24 cellular contexts compared by ENCODE assay signal in the genomic region with DNA sequence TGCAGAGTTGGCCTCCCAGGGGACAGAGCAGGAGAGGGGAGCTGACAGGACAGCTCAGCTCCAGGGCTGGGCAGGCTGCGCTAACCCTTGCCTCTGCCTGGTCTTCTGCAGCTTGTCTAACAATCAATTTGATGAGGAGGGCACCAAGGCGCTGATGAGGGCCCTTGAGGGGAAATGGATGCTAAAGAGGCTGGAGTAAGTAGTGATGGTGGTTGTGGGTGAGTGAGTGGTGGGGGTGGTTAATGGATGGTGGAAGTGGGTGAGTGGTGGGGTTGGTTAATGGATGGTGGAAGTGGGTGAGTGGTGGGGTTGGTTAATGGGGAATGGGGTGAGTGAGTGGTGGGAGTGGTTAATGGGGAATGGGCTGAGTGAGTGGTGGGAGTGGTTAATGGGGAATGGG. TPM values are rescaled to one million over a fixed set of nuclear protein-coding genes. Genes with fewer than 3 reads are reported as not detected.
DNase-seq lines count a peak whose midpoint lies in the region; ATAC-seq, FAIRE-seq and TF ChIP-seq lines count a peak whose summit lies in the region.
"Had no signal": no experiment of that assay in that cellular context is flagged by ENCODE, and none has a peak within 500 bp of the region (broad histone marks: within the 10 kb centered on the region; RNA-seq: fewer than 3 reads in every experiment).

No MANE protein-coding gene starts in this region.

- no peak overlapping the region for H3K4me3 ChIP-seq in HEK293 (ENCODE audit: low read depth, low read length)
- no peak overlapping the region for H3K4me3 ChIP-seq in neuronal stem cell (ENCODE audit: low read length in 2 of 2)
- no peak overlapping the region for H3K4me3 ChIP-seq in pancreas
- no peak overlapping the region for H3K4me3 ChIP-seq in suprapubic skin
- H3K4me3 ChIP-seq: breast epithelium, colonic mucosa had no signal

- no peak overlapping the region for H2BK120ac ChIP-seq in neuronal stem cell (ENCODE audit: low read depth, low read length)

- no peak overlapping the region for H3K27ac ChIP-seq in HEK293 (ENCODE audit: extremely low read depth, low read depth, low read length)
- no peak overlapping the region for H3K27ac ChIP-seq in neuronal stem cell (replicated peaks; ENCODE audit: low read length)
- H3K27ac ChIP-seq in pancreas, result no peak overlapping the region
- H3K27ac ChIP-seq in suprapubic skin, result no peak overlapping the region
- H3K27ac ChIP-seq: breast epithelium, colonic mucosa, parathyroid adenoma had no signal

- H3K4me1 Mint-ChIP-seq in activated CD8-positive, alpha-beta memory T cell treated with anti-CD3 and anti-CD28 coated beads, Interleukin-2, amount 10 ng/mL, durations not matched to agents 7 days and 5 days, result peaks cover 29% of the 10 kb centered on the region
- peaks cover 31% of the 10 kb centered on the region for H3K4me1 Mint-ChIP-seq in activated naive CD8-positive, alpha-beta T cell treated with anti-CD3 and anti-CD28 coated beads for 36 hours

- no peak overlapping the region for H3K4me3 Mint-ChIP-seq in activated CD8-positive, alpha-beta memory T cell treated with anti-CD3 and anti-CD28 coated beads, Interleukin-2, amount 10 ng/mL, durations not matched to agents 7 days and 5 days
- H3K4me3 Mint-ChIP-seq in activated naive CD8-positive, alpha-beta T cell treated with anti-CD3 and anti-CD28 coated beads for 36 hours, result no peak overlapping the region
- H3K4me3 Mint-ChIP-seq: activated T-cell treated with anti-CD3 and anti-CD28 coated beads, Interleukin-2, amount 50 U/mL, for 4 hours had no signal

- intact Hi-C loops in pancreas (cut with DNase I), result loop anchor here in 1 of 3 donors (10.0 kb wide), 1 partner anchor 344 kb away; no protein-coding TSS in a partner anchor

- FAIRE-seq in pancreas (lab: Jason Lieb, UNC), result no peak
- FAIRE-seq: D721Med, endometrium had no signal

- no peaks in the 10 kb centered on the region for H3K79me1 ChIP-seq in neuronal stem cell (ENCODE audit: low read depth, low read length)

- H3K27ac Mint-ChIP-seq in activated CD8-positive, alpha-beta memory T cell treated with anti-CD3 and anti-CD28 coated beads, Interleukin-2, amount 10 ng/mL, durations not matched to agents 7 days and 5 days, result peak overlapping the region; percentile 61
- H3K27ac Mint-ChIP-seq in activated naive CD8-positive, alpha-beta T cell treated with anti-CD3 and anti-CD28 coated beads for 36 hours, result peak overlapping the region; percentile 65

- no peak overlapping the region for H3K18ac ChIP-seq in neuronal stem cell (ENCODE audit: low read length)

- H3K27me3 Mint-ChIP-seq in activated CD8-positive, alpha-beta memory T cell treated with anti-CD3 and anti-CD28 coated beads, Interleukin-2, amount 10 ng/mL, durations not matched to agents 7 days and 5 days, result no peaks in the 10 kb centered on the region
- no peaks in the 10 kb centered on the region for H3K27me3 Mint-ChIP-seq in activated naive CD8-positive, alpha-beta T cell treated with anti-CD3 and anti-CD28 coated beads for 36 hours

- no peak overlapping the region for H3K4ac ChIP-seq in neuronal stem cell (ENCODE audit: low read length)

- CTCF ChIA-PET in activated CD8-positive, alpha-beta memory T cell treated with anti-CD3 and anti-CD28 coated beads, Interleukin-2, amount 10 ng/mL, durations not matched to agents 7 days and 5 days (lab: Charles Lee), result interaction anchor here (1.3 to 1.5 kb wide), 2 partner anchors 13 to 23 kb away, joined by 3 to 11 read pairs; no protein-coding TSS in a partner anchor
- CTCF ChIA-PET in HEK293 (lab: Yijun Ruan, JAX), result no interaction called here

- TF ChIP-seq CTCF in HEK293 (tag by site-specific recombination; IDR thresholded peaks at IDR 0.05) (no peak), pancreas (IDR thresholded peaks at IDR 0.05) (no peak), suprapubic skin (IDR thresholded peaks at IDR 0.05) (no peak)

- H3K36me3 ChIP-seq in HEK293 (ENCODE audit: control insufficient read depth in 2 of 2, insufficient read depth in 1 of 2, low read length in 2 of 2) (no peaks in the 10 kb centered on the region), neuronal stem cell (replicated peaks in 1 of 2; ENCODE audit: control insufficient read depth in 2 of 2, insufficient read depth in 2 of 2, low read length in 2 of 2) (no peaks in the 10 kb centered on the region), pancreas (no peaks in the 10 kb centered on the region), suprapubic skin (peaks cover 25% of the 10 kb centered on the region)
- H3K36me3 ChIP-seq: breast epithelium, colonic mucosa had no signal

- H3K23ac ChIP-seq in neuronal stem cell (ENCODE audit: low read depth, low read length, poor library complexity), result peak overlapping the region; percentile 66

- H3K9me3 ChIP-seq in HEK293 (ENCODE audit: control insufficient read depth, insufficient read depth, low read depth, low read length) (no peaks in the 10 kb centered on the region), neuronal stem cell (replicated peaks in 1 of 2; ENCODE audit: control insufficient read depth in 2 of 2, insufficient read depth in 1 of 2, low read depth in 1 of 2, low read length in 2 of 2) (no peaks in the 10 kb centered on the region), pancreas (no peaks in the 10 kb centered on the region), suprapubic skin (no peaks in the 10 kb centered on the region)
- H3K9me3 ChIP-seq: breast epithelium, colonic mucosa had no signal

- TF ChIP-seq EP300 in suprapubic skin (IDR thresholded peaks at IDR 0.05), result no peak

- peak; percentile 11 for ATAC-seq in activated CD8-positive, alpha-beta memory T cell treated with anti-CD3 and anti-CD28 coated beads, Interleukin-2, amount 10 ng/mL, durations not matched to agents 7 days and 5 days
- no peak for ATAC-seq in pancreas
- ATAC-seq: PC-3, right cardiac atrium had no signal

- H3K4me2 ChIP-seq in neuronal stem cell (ENCODE audit: insufficient read depth, low read length, poor library complexity, severe bottlenecking), result no peak overlapping the region

- POLR2A ChIA-PET in HEK293 (lab: Yijun Ruan, JAX), result no interaction called here

- H3K27me3 ChIP-seq in neuronal stem cell (ENCODE audit: control insufficient read depth in 3 of 3, insufficient read depth in 3 of 3, low read depth in 1 of 3, low read length in 3 of 3) (peaks cover 0 to 41% (median 0%) of the 10 kb centered on the region in 3 experiments), pancreas (no peaks in the 10 kb centered on the region), suprapubic skin (no peaks in the 10 kb centered on the region)
- H3K27me3 ChIP-seq: breast epithelium, colonic mucosa had no signal

- H2AK5ac ChIP-seq in neuronal stem cell (ENCODE audit: low read depth, low read length), result peak overlapping the region; percentile 49

- peak overlapping the region; percentile 63 for H2BK12ac ChIP-seq in neuronal stem cell (ENCODE audit: low read length)

- no peaks in the 10 kb centered on the region for H3K9me3 Mint-ChIP-seq in activated CD8-positive, alpha-beta memory T cell treated with anti-CD3 and anti-CD28 coated beads, Interleukin-2, amount 10 ng/mL, durations not matched to agents 7 days and 5 days (ENCODE audit: low read depth)
- no peaks in the 10 kb centered on the region for H3K9me3 Mint-ChIP-seq in activated naive CD8-positive, alpha-beta T cell treated with anti-CD3 and anti-CD28 coated beads for 36 hours
- H3K9me3 Mint-ChIP-seq: activated T-cell treated with anti-CD3 and anti-CD28 coated beads, Interleukin-2, amount 50 U/mL, for 4 hours had no signal

- H3K14ac ChIP-seq in neuronal stem cell (ENCODE audit: low read length), result no peak overlapping the region

- H3K4me1 ChIP-seq in HEK293 (ENCODE audit: control insufficient read depth, insufficient read depth, low read length) (no peaks in the 10 kb centered on the region), neuronal stem cell (ENCODE audit: control insufficient read depth in 2 of 2, insufficient read depth in 1 of 2, low read depth in 1 of 2, low read length in 2 of 2) (peaks cover 0 to 8% of the 10 kb centered on the region in 2 donors), pancreas (no peaks in the 10 kb centered on the region), suprapubic skin (no peaks in the 10 kb centered on the region)
- H3K4me1 ChIP-seq: breast epithelium, colonic mucosa, parathyroid adenoma had no signal

- peaks cover 53% of the 10 kb centered on the region for H3K36me3 Mint-ChIP-seq in activated CD8-positive, alpha-beta memory T cell treated with anti-CD3 and anti-CD28 coated beads, Interleukin-2, amount 10 ng/mL, durations not matched to agents 7 days and 5 days
- H3K36me3 Mint-ChIP-seq in activated naive CD8-positive, alpha-beta T cell treated with anti-CD3 and anti-CD28 coated beads for 36 hours, result peaks cover 27% of the 10 kb centered on the region

- peak overlapping the region; percentile 16 for H2BK15ac ChIP-seq in neuronal stem cell (ENCODE audit: low read length)

- no CpG with 5 or more reads among the region's 2 CpGs for WGBS in neuronal stem cell (ENCODE audit: extremely low coverage in 2 of 2, insufficient read length in 2 of 2, insufficient replicate concordance in 1 of 2), 2 donors
- 95 to 98% methylated on average over 2 of the region's 2 CpGs for WGBS in pancreas, 2 donors
- WGBS in suprapubic skin, result 91% methylated on average over 2 of the region's 2 CpGs

- H3K9ac ChIP-seq in neuronal stem cell (ENCODE audit: low read depth, low read length, poor library complexity), result peak overlapping the region; percentile 27
- H3K9ac ChIP-seq: parathyroid adenoma had no signal

- peak overlapping the region; percentile 5 for H4K91ac ChIP-seq in neuronal stem cell (ENCODE audit: low read depth, low read length, poor library complexity)

- H2AFZ ChIP-seq in neuronal stem cell (ENCODE audit: low read length), result no peak overlapping the region
- H2AFZ ChIP-seq: parathyroid adenoma had no signal

- no peak for TF ChIP-seq POLR2A in suprapubic skin (IDR thresholded peaks at IDR 0.05)

- DNase-seq in activated CD8-positive, alpha-beta memory T cell treated with anti-CD3 and anti-CD28 coated beads, Interleukin-2, amount 10 ng/mL, durations not matched to agents 7 days and 5 days, result no peak
- no peak for DNase-seq in activated CD8-positive, alpha-beta memory T cell treated with anti-CD3 and anti-CD28 coated beads, Interleukin-2, amount 50 U/mL, for 48 hours
- no peak for DNase-seq in activated naive CD8-positive, alpha-beta T cell treated with anti-CD3 and anti-CD28 coated beads for 36 hours
- DNase-seq in neuronal stem cell (ENCODE audit: low spot score), result no peak
- no peak for DNase-seq in activated effector memory CD4-positive, alpha-beta T cell treated with Interleukin-2 at 50 U/mL for 16 hours
- DNase-seq in pancreas, result no peak
- no peak for DNase-seq in suprapubic skin (ENCODE audit: low spot score in 2 of 2)
- DNase-seq: activated T-cell treated with anti-CD3 and anti-CD28 coated beads, Interleukin-2, amount 50 U/mL, for 4 hours; amniotic stem cell; colonic mucosa; EL; glutamatergic neuron; mesenchymal stem cell; NCI-H1930; PC-3; right cardiac atrium; SHP77 treated with DMSO at 0.1 percent for 48 hours; substantia nigra; SW 1271 had no signal

- H2BK5ac ChIP-seq in neuronal stem cell (ENCODE audit: low read length), result peak overlapping the region; percentile 46

- H4K8ac ChIP-seq in neuronal stem cell (ENCODE audit: low read depth, low read length), result no peak overlapping the region

RNA-seq across cellular contexts. Expression of gene CPNE2, which starts 22.0 kb away (rescaled TPM):
- total RNA-seq in activated CD8-positive, alpha-beta memory T cell treated with anti-CD3 and anti-CD28 coated beads, Interleukin-2, amount 10 ng/mL, durations not matched to agents 7 days and 5 days, result 1 to 10 TPM; 3.2 to 9.6 TPM
- 10 to 100 TPM; 10.4 TPM for total RNA-seq in activated naive CD8-positive, alpha-beta T cell treated with anti-CD3 and anti-CD28 coated beads for 36 hours
- polyA plus RNA-seq in neuronal stem cell (2013, experiment 1 of 2), result 60.5 TPM
- polyA plus RNA-seq in neuronal stem cell (2013, experiment 2 of 2), result 61.7 TPM
- total RNA-seq in pancreas, result 10 to 100 TPM in 1 of 6 donors, 1 to 10 TPM in 5; 3.2 to 12.4 (median 4.3) TPM
- 10 to 100 TPM; 14.8 to 17.1 TPM for polyA plus RNA-seq in pancreas
- 10 to 100 TPM; 12.7 to 23.1 (median 15.7) TPM for total RNA-seq in suprapubic skin
